ENCODE assay signal across 9 cellular contexts in genomic region chr5:100790170-100790665, GRCh38.
DNase-seq lines count a peak whose midpoint lies in the region; ATAC-seq and TF ChIP-seq lines count a peak whose summit lies in the region.
"Had no signal": no experiment of that assay in that cellular context is flagged by ENCODE, and none has a peak within 500 bp of the region (broad histone marks: within the 10 kb centered on the region; RNA-seq: fewer than 3 reads in every experiment).

No MANE protein-coding gene starts in this region.

- H3K27ac ChIP-seq in RWPE2 (ENCODE audit: poor library complexity, severe bottlenecking) (no peak overlapping the region), WERI-Rb-1 (no peak overlapping the region), foreskin keratinocyte (no peak overlapping the region)
- H3K27ac ChIP-seq in naive thymus-derived CD4-positive, alpha-beta T cell (ENCODE audit: low read depth, low read length) = no peak overlapping the region
- H3K27ac ChIP-seq: parathyroid adenoma had no signal

- H3K27ac Mint-ChIP-seq in naive thymus-derived CD4-positive, alpha-beta T cell = no peak overlapping the region

- peak; percentile 93 for ATAC-seq in GM18907 (IDR thresholded peaks at IDR 0.05; ENCODE audit: unreplicated experiment)
- peak; percentile 43 for ATAC-seq in HG02884 (IDR thresholded peaks at IDR 0.05; ENCODE audit: unreplicated experiment)
- ATAC-seq in RWPE2 (ENCODE audit: low read depth) = no peak
- ATAC-seq in naive thymus-derived CD4-positive, alpha-beta T cell = peak; percentile 22
- ATAC-seq in foreskin keratinocyte = no peak

- POLR2A ChIA-PET in naive thymus-derived CD4-positive, alpha-beta T cell (lab: Charles Lee) = no interaction called here

- peaks cover 0 to 10% (median 6%) of the 10 kb centered on the region in 5 donors for H3K27me3 Mint-ChIP-seq in naive thymus-derived CD4-positive, alpha-beta T cell

- H3K36me3 ChIP-seq in RWPE2 (ENCODE audit: low read depth) (no peaks in the 10 kb centered on the region), WERI-Rb-1 (no peaks in the 10 kb centered on the region)
- no peaks in the 10 kb centered on the region for H3K36me3 ChIP-seq in naive thymus-derived CD4-positive, alpha-beta T cell (ENCODE audit: control insufficient read depth in 2 of 3, insufficient read depth in 3 of 3, low read length in 3 of 3)

- peaks cover 0 to 19% (median 5%) of the 10 kb centered on the region in 11 donors for H3K9me3 Mint-ChIP-seq in naive thymus-derived CD4-positive, alpha-beta T cell

- TF ChIP-seq CTCF in RWPE2 (IDR thresholded peaks at IDR 0.05; ENCODE audit: poor library complexity, severe bottlenecking) (peak; percentile 16), WERI-Rb-1 (IDR thresholded peaks at IDR 0.05; ENCODE audit: low read depth, low read length) (no peak), foreskin keratinocyte (conservative IDR thresholded peaks at IDR 0.05) (no peak)

- H3K4me3 ChIP-seq in RWPE2 (ENCODE audit: severe bottlenecking) (no peak overlapping the region), WERI-Rb-1 (ENCODE audit: low read depth, low read length) (no peak overlapping the region)
- no peak overlapping the region for H3K4me3 ChIP-seq in naive thymus-derived CD4-positive, alpha-beta T cell (ENCODE audit: low read length)

- peaks cover 0 to 15% (median 0%) of the 10 kb centered on the region in 7 donors for H3K4me1 Mint-ChIP-seq in naive thymus-derived CD4-positive, alpha-beta T cell

- H3K36me3 Mint-ChIP-seq in naive thymus-derived CD4-positive, alpha-beta T cell = peaks cover 0 to 6% (median 0%) of the 10 kb centered on the region in 5 donors

- no peaks in the 10 kb centered on the region for H3K9me3 ChIP-seq in RWPE2 (ENCODE audit: severe bottlenecking)
- peaks cover 0 to 8% (median 0%) of the 10 kb centered on the region in 3 experiments for H3K9me3 ChIP-seq in naive thymus-derived CD4-positive, alpha-beta T cell (ENCODE audit: control insufficient read depth in 2 of 3, low read length in 3 of 3)
- H3K9me3 ChIP-seq in WERI-Rb-1 (ENCODE audit: severe bottlenecking) = peaks cover 2% of the 10 kb centered on the region

- no peaks in the 10 kb centered on the region for H3K27me3 ChIP-seq in RWPE2 (ENCODE audit: insufficient read depth, poor library complexity, severe bottlenecking)
- no peaks in the 10 kb centered on the region for H3K27me3 ChIP-seq in naive thymus-derived CD4-positive, alpha-beta T cell (ENCODE audit: control insufficient read depth in 2 of 2, insufficient read depth in 2 of 2, low read length in 2 of 2)
- H3K27me3 ChIP-seq in WERI-Rb-1 (ENCODE audit: insufficient read depth, low read depth, severe bottlenecking) = no peaks in the 10 kb centered on the region
- H3K27me3 ChIP-seq in foreskin keratinocyte = no peaks in the 10 kb centered on the region

- no peak overlapping the region for H3K4me3 Mint-ChIP-seq in naive thymus-derived CD4-positive, alpha-beta T cell

- intact Hi-C loops in naive thymus-derived CD4-positive, alpha-beta T cell (cut with micrococcal nuclease) = no loop called here

- DNase-seq in RWPE2 (ENCODE audit: low spot score) = no peak
- DNase-seq in naive thymus-derived CD4-positive, alpha-beta T cell = no peak
- DNase-seq in WERI-Rb-1 = no peak
- DNase-seq in NCI-H748 treated with DMSO at 0.1 percent for 48 hours (lab: John Stamatoyannopoulos, UW) = no peak
- DNase-seq in T-helper 9 cell = no peak
- no peak for DNase-seq in foreskin keratinocyte

- H3K4me1 ChIP-seq in RWPE2 (ENCODE audit: insufficient read depth, poor library complexity, severe bottlenecking) (no peaks in the 10 kb centered on the region), foreskin keratinocyte (no peaks in the 10 kb centered on the region)
- H3K4me1 ChIP-seq in naive thymus-derived CD4-positive, alpha-beta T cell (ENCODE audit: control insufficient read depth in 2 of 2, insufficient read depth in 2 of 2, low read length in 2 of 2) = no peaks in the 10 kb centered on the region
- H3K4me1 ChIP-seq: parathyroid adenoma had no signal

- CTCF ChIA-PET in naive thymus-derived CD4-positive, alpha-beta T cell (lab: Charles Lee) = no interaction called here

Comparison
In these comparisons a context has a peak if more than half of its experiments do, and no peak if none do; other contexts are left out.
1. ATAC-seq: peak in GM18907 (single experiment), HG02884 (single experiment) and naive thymus-derived CD4-positive, alpha-beta T cell (single experiment); none in RWPE2 (single experiment) and foreskin keratinocyte (single experiment).